24 cellular contexts compared by ENCODE assay signal in genomic region chr5:32002755-32003154, GRCh38.
"Had no signal": no experiment of that assay in that cellular context is flagged by ENCODE, and none has a peak within 500 bp of the region (broad histone marks: within the 10 kb centered on the region; RNA-seq: fewer than 3 reads in every experiment).

No MANE protein-coding gene starts in this region.

- H3K36me3 Mint-ChIP-seq: activated naive CD8-positive, alpha-beta T cell had no signal

- H3K27ac Mint-ChIP-seq: activated CD8-positive, alpha-beta T cell treated with anti-CD3 and anti-CD28 coated beads, Interleukin-2, amount 10 ng/mL, durations not matched to agents 7 days and 5 days; activated naive CD8-positive, alpha-beta T cell; activated T-helper 1 cell treated with anti-CD3 and anti-CD28 coated beads, Interleukin-12 subunit alpha, Interleukin-12 subunit beta, Interleukin-2, Interleukin-4 antibody, amounts not matched to agents 30 ng/mL and 10 ng/mL and 1 ng/mL, durations not matched to agents 14 hours and 24 hours and 36 hours had no signal

- H3K4me1 ChIP-seq: adrenal gland had no signal

- H3K4me3 Mint-ChIP-seq: activated CD8-positive, alpha-beta T cell treated with anti-CD3 and anti-CD28 coated beads, Interleukin-2, amount 10 ng/mL, durations not matched to agents 7 days and 5 days; activated naive CD8-positive, alpha-beta T cell; activated T-helper 1 cell treated with anti-CD3 and anti-CD28 coated beads, Interleukin-12 subunit alpha, Interleukin-12 subunit beta, Interleukin-2, Interleukin-4 antibody, amounts not matched to agents 30 ng/mL and 10 ng/mL and 1 ng/mL, durations not matched to agents 14 hours and 24 hours and 36 hours; T-helper 1 cell treated with Interleukin-12 subunit alpha and Interleukin-12 subunit beta and Interleukin-4 antibody, amounts not matched to agents 30 μg/mL and 1 μg/mL, for 36 hours; WTC11 had no signal

- H3K27ac ChIP-seq: adrenal gland, PC-9 had no signal

- H3K4me3 ChIP-seq: adrenal gland, PC-9 had no signal

- H3K36me3 ChIP-seq: adrenal gland had no signal

- DNase-seq: activated CD4-positive, alpha-beta T cell treated with anti-CD3 and anti-CD28 coated beads for 48 hours; activated CD4-positive, alpha-beta T cell treated with anti-CD3 and anti-CD28 coated beads, Interleukin-2, amount 50 U/mL, for 4 hours; activated CD4-positive, CD25-positive, alpha-beta regulatory T cell treated with anti-CD3 and anti-CD28 coated beads, Interleukin-2, amount 50 U/mL, for 72 hours; activated CD8-positive, alpha-beta memory T cell treated with anti-CD3 and anti-CD28 coated beads, Interleukin-2, amount 50 U/mL, for 48 hours; activated CD8-positive, alpha-beta T cell treated with anti-CD3 and anti-CD28 coated beads, Interleukin-2, amount 10 ng/mL, durations not matched to agents 7 days and 5 days; activated effector memory CD4-positive, alpha-beta T cell treated with Interleukin-2 at 50 U/mL for 16 hours; activated naive CD4-positive, alpha-beta T cell; activated T-cell treated with anti-CD3 and anti-CD28 coated beads, Interleukin-2, amount 50 U/mL, for 1 hour; adrenal gland; anterior cingulate cortex; caudate nucleus; NCI-H1105 treated with DMSO at 0.1 percent for 48 hours; NCI-H1436 treated with DMSO at 0.1 percent for 48 hours; NCI-H187; NCI-H2081; NCI-H510A treated with DMSO at 0.1 percent for 48 hours; NCI-H69; NK-92 treated with Interleukin-12 subunit alpha and Interleukin-12 subunit beta, amount 100 ng/mL, for 24 hours; PC-9; SHP77 treated with DMSO at 0.1 percent for 48 hours had no signal

- H3K9me3 ChIP-seq: adrenal gland had no signal

- H3K27me3 Mint-ChIP-seq: activated naive CD8-positive, alpha-beta T cell had no signal

- H3K27me3 ChIP-seq: adrenal gland had no signal

- H2AFZ ChIP-seq: PC-9 had no signal

- ATAC-seq: activated CD8-positive, alpha-beta T cell treated with anti-CD3 and anti-CD28 coated beads, Interleukin-2, amount 10 ng/mL, durations not matched to agents 7 days and 5 days; WTC11 had no signal

- H3K9me3 Mint-ChIP-seq: activated T-helper 1 cell treated with anti-CD3 and anti-CD28 coated beads, Interleukin-12 subunit alpha, Interleukin-12 subunit beta, Interleukin-2, Interleukin-4 antibody, amounts not matched to agents 30 ng/mL and 10 ng/mL and 1 ng/mL, durations not matched to agents 14 hours and 24 hours and 36 hours; T-helper 1 cell treated with Interleukin-12 subunit alpha and Interleukin-12 subunit beta and Interleukin-4 antibody, amounts not matched to agents 30 μg/mL and 1 μg/mL, for 36 hours; WTC11 had no signal

- H3K4me2 ChIP-seq: PC-9 had no signal
